In the genomic region with DNA sequence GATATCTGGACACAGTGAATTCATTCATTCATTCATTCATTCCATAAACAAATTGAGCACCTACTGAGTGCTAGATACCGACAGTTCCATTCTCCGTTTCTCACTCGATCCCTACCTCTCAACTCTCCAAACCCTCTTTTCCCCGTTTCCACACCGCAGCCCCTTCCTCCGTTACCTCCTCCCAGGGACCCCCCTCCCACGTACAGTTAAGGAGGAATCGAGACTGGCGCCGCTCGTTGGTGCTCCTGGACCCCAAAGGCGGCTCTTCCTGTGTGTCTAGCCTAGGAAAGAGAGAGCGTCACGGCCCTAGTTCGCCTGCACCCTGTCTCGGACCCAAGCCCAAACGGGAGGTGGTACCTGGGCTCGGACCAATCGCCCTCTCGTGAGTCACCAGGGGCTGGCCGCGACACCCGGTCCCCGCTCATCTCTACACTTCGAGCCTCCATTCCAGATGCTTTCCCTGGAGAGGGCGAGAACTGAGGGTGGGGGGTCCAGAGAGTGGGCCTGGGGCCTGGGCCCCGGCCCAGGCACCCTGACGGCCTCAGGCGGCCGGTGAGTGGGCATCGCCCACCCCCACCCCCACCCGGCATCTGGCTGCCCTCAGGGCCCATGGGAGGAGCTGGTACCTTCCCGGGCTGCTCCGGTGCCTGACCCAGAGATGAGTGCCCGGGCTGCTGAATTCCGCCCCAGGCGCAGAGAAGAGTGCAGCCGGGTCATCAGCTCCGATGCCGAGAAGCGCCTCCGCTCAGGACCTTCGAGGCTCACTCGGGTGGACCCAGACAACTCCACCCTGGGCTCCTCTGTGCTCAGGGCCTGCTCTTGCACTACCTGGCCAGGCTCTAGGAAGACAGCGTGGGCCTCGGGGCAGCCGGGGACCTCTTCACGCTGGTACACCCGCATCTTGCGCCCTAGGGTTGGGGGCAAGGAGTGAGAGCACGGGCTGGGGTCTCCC, we compare ENCODE assay signal across 8 cellular contexts. TPM values are rescaled to one million over a fixed set of nuclear protein-coding genes. Genes with fewer than 3 reads are reported as not detected.
DNase-seq lines count a peak whose midpoint lies in the region; ATAC-seq and TF ChIP-seq lines count a peak whose summit lies in the region.

No MANE protein-coding gene starts in this region.

- ATAC-seq in HG03378 (IDR thresholded peaks at IDR 0.05; ENCODE audit: unreplicated experiment), result peak; percentile 15
- ATAC-seq in body of pancreas, result no peak
- no peak for ATAC-seq in HG03565 (IDR thresholded peaks at IDR 0.05; ENCODE audit: unreplicated experiment)
- no peak for ATAC-seq in GM21367 (IDR thresholded peaks at IDR 0.05; ENCODE audit: unreplicated experiment)

- no peak for DNase-seq in A673 (ENCODE audit: low spot score)
- DNase-seq in body of pancreas, result peak in 2 of 4 donors; percentile 25 to 33
- DNase-seq in NCI-H748 treated with DMSO at 0.1 percent for 48 hours (lab: John Stamatoyannopoulos, UW), result no peak
- no peak for DNase-seq in dedifferentiated amniotic fluid mesenchymal stem cell (ENCODE audit: extremely low spot score)

- POLR2A ChIA-PET in A673 (lab: Charles Lee; ENCODE audit: low non-redundant PET), result interaction anchor here (0.7 kb wide), 1 partner anchor 10 kb away, joined by 12 read pairs; no protein-coding TSS in a partner anchor

- intact Hi-C loops in A673 (cut with micrococcal nuclease; ENCODE audit: unreplicated experiment) (loop anchor here (10.0 kb wide), 1 partner anchor 157 kb away; a partner anchor contains a TSS), body of pancreas (cut with DNase I) (no loop called here)

- no peak for TF ChIP-seq POLR2A in body of pancreas (IDR thresholded peaks at IDR 0.05)

- no peaks in the 10 kb centered on the region for H3K36me3 ChIP-seq in A673 (ENCODE audit: insufficient read depth, low read length, poor library complexity, severe bottlenecking)
- no peaks in the 10 kb centered on the region for H3K36me3 ChIP-seq in body of pancreas (replicated peaks in 1 of 2; ENCODE audit: insufficient read depth in 1 of 2, low read depth in 2 of 2)
- H3K36me3 ChIP-seq in mesodermal cell (ENCODE audit: control insufficient read depth, insufficient read depth, low read length), result no peaks in the 10 kb centered on the region

- no TSS peak for BruUV-seq in A673 (replicated peaks; lab: Mats Ljungman, UMichigan)

- H3K4me1 ChIP-seq in A673 (ENCODE audit: insufficient read depth, low read length, poor library complexity, severe bottlenecking) (peaks cover 9% of the 10 kb centered on the region), body of pancreas (peaks cover 59% of the 10 kb centered on the region), mesodermal cell (ENCODE audit: control insufficient read depth, insufficient read depth, low read length, poor library complexity, severe bottlenecking) (peaks cover 11% of the 10 kb centered on the region)

- H3K9me3 ChIP-seq in A673 (ENCODE audit: low read depth, low read length, poor library complexity, severe bottlenecking), result no peaks in the 10 kb centered on the region
- H3K9me3 ChIP-seq in body of pancreas, result no peaks in the 10 kb centered on the region
- no peaks in the 10 kb centered on the region for H3K9me3 ChIP-seq in mesodermal cell (ENCODE audit: control insufficient read depth, low read length)

- peak overlapping the region; percentile 79 for H3K27ac ChIP-seq in A673 (ENCODE audit: low read depth, low read length, poor library complexity, severe bottlenecking)
- peak overlapping the region; percentile 89 to 98 (median 95) for H3K27ac ChIP-seq in body of pancreas
- H3K27ac ChIP-seq in mesodermal cell (ENCODE audit: low read depth, low read length, severe bottlenecking), result peak overlapping the region; percentile 95

- H3K4me3 ChIP-seq in A673 (ENCODE audit: low read depth, low read length, poor library complexity, severe bottlenecking) (peak overlapping the region; percentile 56), body of pancreas (no peak overlapping the region), mesodermal cell (ENCODE audit: extremely low read depth, insufficient read depth, low read length, poor library complexity, severe bottlenecking) (peak overlapping the region; percentile 43)

- 74 to 76% methylated on average over 25 to 49 of the region's 51 CpGs for WGBS in body of pancreas, 2 donors
- 44 to 55% methylated on average over 40 to 43 of the region's 51 CpGs for WGBS in mesodermal cell (ENCODE audit: insufficient coverage in 2 of 2), 2 experiments

- CTCF ChIA-PET in A673 (lab: Charles Lee), result no interaction called here

- TF ChIP-seq CTCF in A673 (conservative IDR thresholded peaks at IDR 0.05; ENCODE audit: low read depth, low read length) (no peak), body of pancreas (IDR thresholded peaks at IDR 0.05) (no peak)

- H3K27me3 ChIP-seq in A673 (replicated peaks; ENCODE audit: insufficient read depth, low read depth, low read length, poor library complexity), result no peaks in the 10 kb centered on the region
- H3K27me3 ChIP-seq in body of pancreas, result no peaks in the 10 kb centered on the region

RNA-seq across cellular contexts. Expression of a gene that starts 4.9 kb away (rescaled TPM):
- total RNA-seq in A673 (2021) (5.2 and 5.8 TPM in 2 replicates), body of pancreas (10 to 100 TPM; 15.3 to 31.3 TPM)
- 9.8 TPM for polyA plus RNA-seq in mesodermal cell (2013, experiment 1 of 2)
- polyA plus RNA-seq in mesodermal cell (2013, experiment 2 of 2), result 7.7 TPM

RNA-seq across cellular contexts. Expression of a gene that starts 29.4 kb away (rescaled TPM):
- 5.5 and 7.6 TPM in 2 replicates for total RNA-seq in A673 (2021)
- total RNA-seq in body of pancreas, result 1 to 10 TPM; 3.6 TPM
- 5.5 TPM for polyA plus RNA-seq in mesodermal cell (2013, experiment 1 of 2)
- 2.6 TPM for polyA plus RNA-seq in mesodermal cell (2013, experiment 2 of 2)

RNA-seq across cellular contexts. Expression of a gene that starts 51.7 kb away (rescaled TPM):
- total RNA-seq in A673 (2021) (70.5 and 91.6 TPM in 2 replicates), body of pancreas (10 to 100 TPM; 19.5 to 26.7 TPM)
- 89.4 TPM for polyA plus RNA-seq in mesodermal cell (2013, experiment 1 of 2)
- 69.9 TPM for polyA plus RNA-seq in mesodermal cell (2013, experiment 2 of 2)

Comparison
In these comparisons a context has a peak if more than half of its experiments do, and no peak if none do; other contexts are left out.
1. H3K4me3 ChIP-seq: peak in A673 (single experiment) and mesodermal cell (single experiment); none in body of pancreas (0 of 2).
2. Peak in every context shown above with its lines, with median percentiles within 50 percentile points of each other: H3K27ac ChIP-seq.